14 cellular contexts compared by ENCODE assay signal in the genomic region with DNA sequence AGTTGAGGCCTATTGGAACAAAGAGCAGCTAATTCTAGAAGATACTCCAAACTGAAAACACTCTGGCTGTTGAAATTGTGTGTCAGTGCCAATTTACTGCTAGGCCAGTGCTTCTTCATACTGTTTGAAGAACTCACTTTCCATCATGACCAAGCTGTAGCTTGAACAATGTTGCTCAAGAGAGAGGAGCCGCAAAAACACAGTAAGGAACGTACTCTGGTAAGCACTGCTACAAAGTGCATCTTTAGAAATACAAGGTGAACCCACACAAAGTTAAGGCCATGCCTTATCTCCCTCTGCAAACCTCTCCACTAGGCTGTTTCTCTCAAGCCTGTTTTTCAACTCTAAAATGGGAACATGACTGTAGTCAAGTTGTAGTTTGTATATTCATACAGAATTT.
A peak's percentile ranks its signal among the peaks of the same experiment; 100 is the strongest.
DNase-seq lines count a peak whose midpoint lies in the region; ATAC-seq and TF ChIP-seq lines count a peak whose summit lies in the region.
"Had no signal": no experiment of that assay in that cellular context is flagged by ENCODE, and none has a peak within 500 bp of the region (broad histone marks: within the 10 kb centered on the region; RNA-seq: fewer than 3 reads in every experiment).

No MANE protein-coding gene starts in this region.

- CTCF ChIA-PET in activated CD8-positive, alpha-beta T cell treated with anti-CD3 and anti-CD28 coated beads, Interleukin-2, amount 10 ng/mL, durations not matched to agents 7 days and 5 days (lab: Charles Lee), result interaction anchor here (0.8 to 3.0 kb wide), 7 partner anchors 15 to 149 kb away, joined by 3 to 27 read pairs (median 3); partner anchors contain the start of gene ARMC12

- no peaks in the 10 kb centered on the region for H3K27me3 Mint-ChIP-seq in T-helper 1 cell treated with Interleukin-12 subunit alpha and Interleukin-12 subunit beta and Interleukin-4 antibody, amounts not matched to agents 30 μg/mL and 1 μg/mL, for 36 hours (ENCODE audit: low read depth)
- no peaks in the 10 kb centered on the region for H3K27me3 Mint-ChIP-seq in activated CD8-positive, alpha-beta T cell treated with anti-CD3 and anti-CD28 coated beads, Interleukin-2, amount 10 ng/mL, durations not matched to agents 7 days and 5 days (ENCODE audit: low read depth)
- H3K27me3 Mint-ChIP-seq: dendritic cell treated with granulocyte-macrophage colony-stimulating factor and Interleukin-4, amounts not matched to agents 40 ng/mL and 50 ng/mL, for 4 days had no signal

- TF ChIP-seq POLR2A in testis (IDR thresholded peaks at IDR 0.05) (no peak), adrenal gland (IDR thresholded peaks at IDR 0.05) (no peak)

- TF ChIP-seq CTCF in testis (IDR thresholded peaks at IDR 0.05) (no peak), adrenal gland (IDR thresholded peaks at IDR 0.05) (no peak)

- H3K4me3 Mint-ChIP-seq in T-helper 1 cell treated with Interleukin-12 subunit alpha and Interleukin-12 subunit beta and Interleukin-4 antibody, amounts not matched to agents 30 μg/mL and 1 μg/mL, for 36 hours, result no peak overlapping the region
- no peak overlapping the region for H3K4me3 Mint-ChIP-seq in activated CD8-positive, alpha-beta T cell treated with anti-CD3 and anti-CD28 coated beads, Interleukin-2, amount 10 ng/mL, durations not matched to agents 7 days and 5 days
- H3K4me3 Mint-ChIP-seq: dendritic cell treated with granulocyte-macrophage colony-stimulating factor and Interleukin-4, amounts not matched to agents 40 ng/mL and 50 ng/mL, for 4 days had no signal

- H3K9me3 ChIP-seq in testis (no peaks in the 10 kb centered on the region), adrenal gland (replicated peaks in 1 of 3) (no peaks in the 10 kb centered on the region)
- H3K9me3 ChIP-seq: HAP-1 had no signal

- no peak for ATAC-seq in activated CD8-positive, alpha-beta T cell treated with anti-CD3 and anti-CD28 coated beads, Interleukin-2, amount 10 ng/mL, durations not matched to agents 7 days and 5 days
- ATAC-seq in HG02973 (IDR thresholded peaks at IDR 0.05; ENCODE audit: unreplicated experiment) (no peak), HG03159 (IDR thresholded peaks at IDR 0.05; ENCODE audit: unreplicated experiment) (no peak)

- peaks cover 13% of the 10 kb centered on the region for H3K36me3 Mint-ChIP-seq in T-helper 1 cell treated with Interleukin-12 subunit alpha and Interleukin-12 subunit beta and Interleukin-4 antibody, amounts not matched to agents 30 μg/mL and 1 μg/mL, for 36 hours (ENCODE audit: low read depth)
- peaks cover 48% of the 10 kb centered on the region for H3K36me3 Mint-ChIP-seq in activated CD8-positive, alpha-beta T cell treated with anti-CD3 and anti-CD28 coated beads, Interleukin-2, amount 10 ng/mL, durations not matched to agents 7 days and 5 days (ENCODE audit: low read depth)

- 43 to 69% methylated on average over 2 of the region's 2 CpGs for WGBS in testis, 2 donors
- WGBS in adrenal gland, 4 donors, result 67 to 84% (median 81%) methylated on average over 2 of the region's 2 CpGs

- peaks cover 70% of the 10 kb centered on the region for H3K4me1 ChIP-seq in testis
- peaks cover 31 to 84% of the 10 kb centered on the region in 2 donors for H3K4me1 ChIP-seq in adrenal gland (replicated peaks in 1 of 2)
- H3K4me1 ChIP-seq: HAP-1 had no signal

- H3K27me3 ChIP-seq in testis (no peaks in the 10 kb centered on the region), adrenal gland (no peaks in the 10 kb centered on the region)

- H3K4me3 ChIP-seq in testis (no peak overlapping the region), adrenal gland (no peak overlapping the region)
- H3K4me3 ChIP-seq: HAP-1 had no signal

- H3K9me3 Mint-ChIP-seq in T-helper 1 cell treated with Interleukin-12 subunit alpha and Interleukin-12 subunit beta and Interleukin-4 antibody, amounts not matched to agents 30 μg/mL and 1 μg/mL, for 36 hours, result no peaks in the 10 kb centered on the region
- no peaks in the 10 kb centered on the region for H3K9me3 Mint-ChIP-seq in activated CD8-positive, alpha-beta T cell treated with anti-CD3 and anti-CD28 coated beads, Interleukin-2, amount 10 ng/mL, durations not matched to agents 7 days and 5 days (ENCODE audit: insufficient read depth)
- H3K9me3 Mint-ChIP-seq: dendritic cell treated with granulocyte-macrophage colony-stimulating factor and Interleukin-4, amounts not matched to agents 40 ng/mL and 50 ng/mL, for 4 days had no signal

- peak overlapping the region; percentile 57 for H3K27ac Mint-ChIP-seq in T-helper 1 cell treated with Interleukin-12 subunit alpha and Interleukin-12 subunit beta and Interleukin-4 antibody, amounts not matched to agents 30 μg/mL and 1 μg/mL, for 36 hours
- peak overlapping the region; percentile 41 for H3K27ac Mint-ChIP-seq in activated CD8-positive, alpha-beta T cell treated with anti-CD3 and anti-CD28 coated beads, Interleukin-2, amount 10 ng/mL, durations not matched to agents 7 days and 5 days
- H3K27ac Mint-ChIP-seq: dendritic cell treated with granulocyte-macrophage colony-stimulating factor and Interleukin-4, amounts not matched to agents 40 ng/mL and 50 ng/mL, for 4 days had no signal

- H3K27ac ChIP-seq in testis (peak overlapping the region; percentile 28 to 97), adrenal gland (peak overlapping the region in 2 of 5 donors; percentile 60)

- no peak for DNase-seq in T-helper 1 cell
- DNase-seq in activated CD8-positive, alpha-beta T cell treated with anti-CD3 and anti-CD28 coated beads, Interleukin-2, amount 10 ng/mL, durations not matched to agents 7 days and 5 days, result no peak
- DNase-seq in iris pigment epithelial cell (ENCODE audit: low read depth), result peak; percentile 52
- no peak for DNase-seq in testis
- no peak for DNase-seq in adrenal gland
- DNase-seq: foreskin fibroblast; NCI-H1694; NCI-H510A; stimulated activated CD4-positive, alpha-beta T cell treated with anti-CD3 and anti-CD28 coated beads, Interleukin-2, amount 100 ng/mL, for 24 hours had no signal

- POLR2A ChIA-PET in activated CD8-positive, alpha-beta T cell treated with anti-CD3 and anti-CD28 coated beads, Interleukin-2, amount 10 ng/mL, durations not matched to agents 7 days and 5 days (lab: Charles Lee), result interaction anchor here (0.6 kb wide), 1 partner anchor 859 kb away, joined by 4 read pairs; no protein-coding TSS in a partner anchor

- peaks cover 31% of the 10 kb centered on the region for H3K4me1 Mint-ChIP-seq in T-helper 1 cell treated with Interleukin-12 subunit alpha and Interleukin-12 subunit beta and Interleukin-4 antibody, amounts not matched to agents 30 μg/mL and 1 μg/mL, for 36 hours (ENCODE audit: low read depth)
- H3K4me1 Mint-ChIP-seq in activated CD8-positive, alpha-beta T cell treated with anti-CD3 and anti-CD28 coated beads, Interleukin-2, amount 10 ng/mL, durations not matched to agents 7 days and 5 days (ENCODE audit: low read depth), result peaks cover 29% of the 10 kb centered on the region

- H3K36me3 ChIP-seq in testis (ENCODE audit: low read depth, missing control alignments) (no peaks in the 10 kb centered on the region), adrenal gland (replicated peaks in 1 of 2) (peaks cover 0 to 45% of the 10 kb centered on the region in 2 donors)

- intact Hi-C loops in testis (cut with DNase I; ENCODE audit: low total_unique reads) (loop anchor here (5.0 kb wide), 1 partner anchor 145 kb away; no protein-coding TSS in a partner anchor), adrenal gland (cut with DNase I) (loop anchor here in 1 of 2 donors (10.0 kb wide), 1 partner anchor 98 kb away; the partner anchor contains the start of gene FKBP5)
